In the genomic region with DNA sequence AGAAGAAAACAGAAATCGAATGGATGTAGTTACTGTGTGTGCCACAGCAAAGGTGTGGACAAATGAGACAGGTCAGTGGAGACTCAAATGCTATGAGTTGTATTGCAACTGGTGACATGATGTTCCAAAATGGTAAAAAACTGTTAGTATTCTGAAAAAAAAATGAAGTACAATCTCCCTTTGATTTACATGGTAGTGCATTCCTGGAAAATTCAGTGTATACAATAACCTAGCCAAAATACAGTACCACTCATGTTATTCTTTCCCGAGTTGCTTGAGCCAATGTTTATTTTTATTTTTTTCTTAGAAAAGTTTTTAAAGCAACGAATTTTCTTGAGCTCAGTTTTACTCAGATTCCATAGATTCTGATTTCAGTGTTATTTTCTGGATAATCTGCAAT, we compare ENCODE assay signal across 34 cellular contexts. TPM values are rescaled to one million over a fixed set of nuclear protein-coding genes. Genes with fewer than 3 reads are reported as not detected.
"Had no signal": no experiment of that assay in that cellular context is flagged by ENCODE, and none has a peak within 500 bp of the region (broad histone marks: within the 10 kb centered on the region; RNA-seq: fewer than 3 reads in every experiment).

No MANE protein-coding gene starts in this region.

- H3K27me3 ChIP-seq: ascending aorta had no signal

- DNase-seq: activated B cell treated with CpG ODN at 0.5 μM for 24 hours; activated CD4-positive, alpha-beta memory T cell treated with anti-CD3 and anti-CD28 coated beads for 36 hours; activated CD4-positive, alpha-beta T cell treated with anti-CD3 and anti-CD28 coated beads for 4 hours; activated CD4-positive, alpha-beta T cell treated with anti-CD3 and anti-CD28 coated beads, Interleukin-2, amount 10 ng/mL, durations not matched to agents 24 days and 14 days; activated CD4-positive, alpha-beta T cell treated with anti-CD3 and anti-CD28 coated beads, Interleukin-2, amount 50 U/mL, for 1 hour; activated CD4-positive, alpha-beta T cell treated with anti-CD3 and anti-CD28 coated beads, Interleukin-2, amount 50 U/mL, for 4 hours; activated CD4-positive, CD25-positive, alpha-beta regulatory T cell treated with anti-CD3 and anti-CD28 coated beads, Interleukin-2, amount 50 U/mL, for 72 hours; activated CD8-positive, alpha-beta memory T cell treated with anti-CD3 and anti-CD28 coated beads for 24 hours; activated CD8-positive, alpha-beta memory T cell treated with anti-CD3 and anti-CD28 coated beads, Interleukin-2, amount 10 ng/mL, durations not matched to agents 7 days and 5 days; activated CD8-positive, alpha-beta memory T cell treated with anti-CD3 and anti-CD28 coated beads, Interleukin-2, amount 50 U/mL, for 48 hours; activated CD8-positive, alpha-beta T cell treated with anti-CD3 and anti-CD28 coated beads for 36 hours; activated effector memory CD4-positive, alpha-beta T cell treated with Interleukin-2 at 50 U/mL for 16 hours; activated gamma-delta T cell; activated naive CD4-positive, alpha-beta T cell treated with anti-CD3 and anti-CD28 coated beads, Interleukin-2, amount 10 ng/mL, durations not matched to agents 7 days and 5 days; activated naive CD4-positive, alpha-beta T cell treated with Interleukin-2 at 50 U/mL for 16 hours; activated naive CD8-positive, alpha-beta T cell treated with anti-CD3 and anti-CD28 coated beads, Interleukin-2, amount 10 ng/mL, durations not matched to agents 7 days and 5 days; activated naive CD8-positive, alpha-beta T cell treated with anti-CD3 and anti-CD28 coated beads, Interleukin-2, amount 50 U/mL, for 24 hours; activated T-cell treated with anti-CD3 and anti-CD28 coated beads, Interleukin-2, amount 50 U/mL, for 24 hours; activated T-cell treated with anti-CD3 and anti-CD28 coated beads, Interleukin-2, amount 50 U/mL, for 48 hours; amygdala; anterior cingulate cortex; central memory CD4-positive, alpha-beta T cell; T-helper 1 cell; T-helper 2 cell; T-helper 9 cell had no signal

- H3K4me3 ChIP-seq: ascending aorta had no signal

- ATAC-seq: activated CD8-positive, alpha-beta memory T cell treated with anti-CD3 and anti-CD28 coated beads, Interleukin-2, amount 10 ng/mL, durations not matched to agents 7 days and 5 days; activated CD8-positive, alpha-beta T cell treated with anti-CD3 and anti-CD28 coated beads for 36 hours; activated naive CD8-positive, alpha-beta T cell treated with anti-CD3 and anti-CD28 coated beads, Interleukin-2, amount 50 U/mL, for 24 hours had no signal

- H3K9me3 ChIP-seq: ascending aorta had no signal

- H3K27ac Mint-ChIP-seq: activated B cell treated with CpG ODN at 0.5 μM for 24 hours; activated CD4-positive, alpha-beta memory T cell treated with anti-CD3 and anti-CD28 coated beads for 36 hours; activated CD4-positive, alpha-beta T cell treated with anti-CD3 and anti-CD28 coated beads, Interleukin-2, amount 10 ng/mL, durations not matched to agents 24 days and 14 days; activated CD8-positive, alpha-beta memory T cell treated with anti-CD3 and anti-CD28 coated beads, Interleukin-2, amount 10 ng/mL, durations not matched to agents 7 days and 5 days; activated CD8-positive, alpha-beta T cell treated with anti-CD3 and anti-CD28 coated beads for 36 hours; activated naive CD4-positive, alpha-beta T cell treated with anti-CD3 and anti-CD28 coated beads, Interleukin-2, amount 10 ng/mL, durations not matched to agents 7 days and 5 days; activated naive CD4-positive, alpha-beta T cell treated with anti-CD3 and anti-CD28 coated beads, Interleukin-2, amount 50 U/mL, for 24 hours; activated naive CD8-positive, alpha-beta T cell; activated naive CD8-positive, alpha-beta T cell treated with anti-CD3 and anti-CD28 coated beads, Interleukin-2, amount 10 ng/mL, durations not matched to agents 7 days and 5 days; activated naive CD8-positive, alpha-beta T cell treated with anti-CD3 and anti-CD28 coated beads, Interleukin-2, amount 50 U/mL, for 24 hours; activated T-cell treated with anti-CD3 and anti-CD28 coated beads, Interleukin-2, amount 50 U/mL, for 24 hours; activated T-helper 2 cell treated with anti-CD3 and anti-CD28 coated beads, Interferon-gamma antibody, Interleukin-2, Interleukin-4, amounts not matched to agents 10 μg/mL and 5 μg/mL and 100 μg/mL, durations not matched to agents 14 hours and 24 hours and 36 hours; brain; T-helper 1 cell treated with Interleukin-12 subunit alpha and Interleukin-12 subunit beta and Interleukin-4 antibody, amounts not matched to agents 30 μg/mL and 1 μg/mL, for 36 hours; T-helper 2 cell treated with Interferon-gamma antibody and Interleukin-4, amounts not matched to agents 5 μg/mL and 100 μg/mL, for 36 hours had no signal

- FAIRE-seq: TTC549 had no signal

- H3K4me1 Mint-ChIP-seq: activated B cell treated with CpG ODN at 0.5 μM for 24 hours; activated CD4-positive, alpha-beta T cell treated with anti-CD3 and anti-CD28 coated beads, Interleukin-2, amount 10 ng/mL, durations not matched to agents 24 days and 14 days; activated CD8-positive, alpha-beta memory T cell treated with anti-CD3 and anti-CD28 coated beads, Interleukin-2, amount 10 ng/mL, durations not matched to agents 7 days and 5 days; activated naive CD4-positive, alpha-beta T cell treated with anti-CD3 and anti-CD28 coated beads, Interleukin-2, amount 10 ng/mL, durations not matched to agents 7 days and 5 days; activated naive CD4-positive, alpha-beta T cell treated with anti-CD3 and anti-CD28 coated beads, Interleukin-2, amount 50 U/mL, for 24 hours; activated naive CD8-positive, alpha-beta T cell treated with anti-CD3 and anti-CD28 coated beads, Interleukin-2, amount 10 ng/mL, durations not matched to agents 7 days and 5 days; activated naive CD8-positive, alpha-beta T cell treated with anti-CD3 and anti-CD28 coated beads, Interleukin-2, amount 50 U/mL, for 24 hours had no signal

- H3K9me3 Mint-ChIP-seq: activated B cell treated with CpG ODN at 0.5 μM for 24 hours; activated CD4-positive, alpha-beta T cell treated with anti-CD3 and anti-CD28 coated beads, Interleukin-2, amount 10 ng/mL, durations not matched to agents 24 days and 14 days; activated naive CD4-positive, alpha-beta T cell treated with anti-CD3 and anti-CD28 coated beads, Interleukin-2, amount 10 ng/mL, durations not matched to agents 7 days and 5 days; activated naive CD4-positive, alpha-beta T cell treated with anti-CD3 and anti-CD28 coated beads, Interleukin-2, amount 50 U/mL, for 24 hours; activated T-helper 2 cell treated with anti-CD3 and anti-CD28 coated beads, Interferon-gamma antibody, Interleukin-2, Interleukin-4, amounts not matched to agents 10 μg/mL and 5 μg/mL and 100 μg/mL, durations not matched to agents 14 hours and 24 hours and 36 hours; brain; T-helper 1 cell treated with Interleukin-12 subunit alpha and Interleukin-12 subunit beta and Interleukin-4 antibody, amounts not matched to agents 30 μg/mL and 1 μg/mL, for 36 hours; T-helper 2 cell treated with Interferon-gamma antibody and Interleukin-4, amounts not matched to agents 5 μg/mL and 100 μg/mL, for 36 hours had no signal

- H3K27me3 Mint-ChIP-seq: activated B cell treated with CpG ODN at 0.5 μM for 24 hours; activated CD4-positive, alpha-beta memory T cell treated with anti-CD3 and anti-CD28 coated beads for 36 hours; activated CD4-positive, alpha-beta T cell treated with anti-CD3 and anti-CD28 coated beads, Interleukin-2, amount 10 ng/mL, durations not matched to agents 24 days and 14 days; activated CD8-positive, alpha-beta memory T cell treated with anti-CD3 and anti-CD28 coated beads, Interleukin-2, amount 10 ng/mL, durations not matched to agents 7 days and 5 days; activated CD8-positive, alpha-beta T cell treated with anti-CD3 and anti-CD28 coated beads for 36 hours; activated naive CD4-positive, alpha-beta T cell treated with anti-CD3 and anti-CD28 coated beads, Interleukin-2, amount 10 ng/mL, durations not matched to agents 7 days and 5 days; activated naive CD4-positive, alpha-beta T cell treated with anti-CD3 and anti-CD28 coated beads, Interleukin-2, amount 50 U/mL, for 24 hours; activated naive CD8-positive, alpha-beta T cell; activated naive CD8-positive, alpha-beta T cell treated with anti-CD3 and anti-CD28 coated beads, Interleukin-2, amount 10 ng/mL, durations not matched to agents 7 days and 5 days; activated naive CD8-positive, alpha-beta T cell treated with anti-CD3 and anti-CD28 coated beads, Interleukin-2, amount 50 U/mL, for 24 hours; activated T-cell treated with anti-CD3 and anti-CD28 coated beads, Interleukin-2, amount 50 U/mL, for 24 hours; brain had no signal

- H3K36me3 ChIP-seq: ascending aorta had no signal

- H3K27ac ChIP-seq: ascending aorta, VCaP had no signal

- H3K4me3 Mint-ChIP-seq: activated B cell treated with CpG ODN at 0.5 μM for 24 hours; activated CD4-positive, alpha-beta memory T cell treated with anti-CD3 and anti-CD28 coated beads for 36 hours; activated CD4-positive, alpha-beta T cell treated with anti-CD3 and anti-CD28 coated beads, Interleukin-2, amount 10 ng/mL, durations not matched to agents 24 days and 14 days; activated CD8-positive, alpha-beta memory T cell treated with anti-CD3 and anti-CD28 coated beads, Interleukin-2, amount 10 ng/mL, durations not matched to agents 7 days and 5 days; activated CD8-positive, alpha-beta T cell treated with anti-CD3 and anti-CD28 coated beads for 36 hours; activated naive CD4-positive, alpha-beta T cell treated with anti-CD3 and anti-CD28 coated beads, Interleukin-2, amount 10 ng/mL, durations not matched to agents 7 days and 5 days; activated naive CD4-positive, alpha-beta T cell treated with anti-CD3 and anti-CD28 coated beads, Interleukin-2, amount 50 U/mL, for 24 hours; activated naive CD8-positive, alpha-beta T cell; activated naive CD8-positive, alpha-beta T cell treated with anti-CD3 and anti-CD28 coated beads, Interleukin-2, amount 10 ng/mL, durations not matched to agents 7 days and 5 days; activated naive CD8-positive, alpha-beta T cell treated with anti-CD3 and anti-CD28 coated beads, Interleukin-2, amount 50 U/mL, for 24 hours; activated T-cell treated with anti-CD3 and anti-CD28 coated beads, Interleukin-2, amount 50 U/mL, for 24 hours; brain; T-helper 1 cell treated with Interleukin-12 subunit alpha and Interleukin-12 subunit beta and Interleukin-4 antibody, amounts not matched to agents 30 μg/mL and 1 μg/mL, for 36 hours; T-helper 2 cell treated with Interferon-gamma antibody and Interleukin-4, amounts not matched to agents 5 μg/mL and 100 μg/mL, for 36 hours had no signal

RNA-seq across cellular contexts. Expression of gene ODAD2, which starts 47.7 kb away (rescaled TPM):
- total RNA-seq: activated B cell treated with CpG ODN at 0.5 μM for 24 hours; activated CD4-positive, alpha-beta T cell treated with anti-CD3 and anti-CD28 coated beads, Interleukin-2, amount 10 ng/mL, durations not matched to agents 24 days and 14 days; activated CD8-positive, alpha-beta memory T cell treated with anti-CD3 and anti-CD28 coated beads, Interleukin-2, amount 10 ng/mL, durations not matched to agents 7 days and 5 days; activated naive CD8-positive, alpha-beta T cell treated with anti-CD3 and anti-CD28 coated beads, Interleukin-2, amount 10 ng/mL, durations not matched to agents 7 days and 5 days; activated T-helper 2 cell treated with anti-CD3 and anti-CD28 coated beads, Interferon-gamma antibody, Interleukin-2, Interleukin-4, amounts not matched to agents 10 μg/mL and 5 μg/mL and 100 μg/mL, durations not matched to agents 14 hours and 24 hours and 36 hours; ascending aorta had no signal
